10 cellular contexts compared by ENCODE assay signal in genomic region chr6:77683515-77683914, GRCh38. TPM values are rescaled to one million over a fixed set of nuclear protein-coding genes. Genes with fewer than 3 reads are reported as not detected.
"Had no signal": no experiment of that assay in that cellular context is flagged by ENCODE, and none has a peak within 500 bp of the region (broad histone marks: within the 10 kb centered on the region; RNA-seq: fewer than 3 reads in every experiment).

No MANE protein-coding gene starts in this region.

- H3K4me3 ChIP-seq: GM23338 had no signal

- H3K9ac ChIP-seq: KMS-11 had no signal

- H2AFZ ChIP-seq: GM23338 had no signal

- H3K4me3 Mint-ChIP-seq: GM23338, H9 had no signal

- H3K4me2 ChIP-seq: GM23338, KMS-11 had no signal

- H3K27ac ChIP-seq: KMS-11 had no signal

- ATAC-seq: GM23338 had no signal

- H3K27ac Mint-ChIP-seq: GM23338, H9 had no signal

- DNase-seq: H9, HCEC 1CT, Karpas-422, KBM-7 had no signal

- H3K9me3 Mint-ChIP-seq: GM23338, H9 had no signal

- H3K4me1 Mint-ChIP-seq: GM23338, H9 had no signal

- FAIRE-seq: H1, H54, HTR-8/SVneo had no signal

RNA-seq across cellular contexts. Expression of gene MEI4, which starts 30.7 kb away (rescaled TPM):
- total RNA-seq: HT-29 had no signal
